Comparison of ENCODE assay signal across 29 cellular contexts in the genomic region with DNA sequence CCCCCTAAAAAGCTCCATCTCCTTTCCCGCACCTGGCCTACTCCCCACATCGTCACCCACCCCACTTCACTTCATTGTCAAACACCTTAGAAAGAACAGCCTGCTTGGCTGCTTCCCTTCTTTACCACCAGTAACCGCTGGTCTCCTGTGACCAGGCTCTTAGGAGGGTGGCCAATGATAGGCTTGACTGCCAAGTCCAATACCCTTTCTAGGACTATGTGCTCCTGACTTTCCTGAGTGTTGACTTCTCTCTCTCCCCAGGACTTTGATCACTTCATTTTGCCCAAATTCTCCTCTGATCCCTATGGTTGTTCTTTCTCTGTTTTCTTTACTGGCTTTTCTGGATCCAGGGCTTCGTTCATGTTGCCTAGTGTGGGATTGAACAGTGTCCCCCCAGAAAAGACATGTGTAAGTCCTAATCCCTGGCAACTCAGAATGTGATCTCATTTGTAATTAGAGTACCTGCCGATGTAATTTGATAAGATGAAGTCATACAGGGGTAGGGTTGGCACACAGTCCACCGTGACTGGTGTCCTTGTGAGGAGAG.
"Had no signal": no experiment of that assay in that cellular context is flagged by ENCODE, and none has a peak within 500 bp of the region (broad histone marks: within the 10 kb centered on the region; RNA-seq: fewer than 3 reads in every experiment).

No MANE protein-coding gene starts in this region.

- H3K4me2 ChIP-seq: KMS-11, SK-N-SH had no signal

- H3K27ac Mint-ChIP-seq: activated CD4-positive, alpha-beta T cell treated with anti-CD3 and anti-CD28 coated beads, Interleukin-2, amount 10 ng/mL, durations not matched to agents 24 days and 14 days; activated CD8-positive, alpha-beta T cell treated with anti-CD3 and anti-CD28 coated beads for 36 hours; activated naive CD4-positive, alpha-beta T cell treated with anti-CD3 and anti-CD28 coated beads for 36 hours; activated T-cell treated with anti-CD3 and anti-CD28 coated beads, Interleukin-2, amount 50 U/mL, for 72 hours; activated T-helper 2 cell treated with anti-CD3 and anti-CD28 coated beads, Interferon-gamma antibody, Interleukin-2, Interleukin-4, amounts not matched to agents 10 μg/mL and 5 μg/mL and 100 μg/mL, durations not matched to agents 14 hours and 24 hours and 36 hours; T-helper 1 cell treated with Interleukin-12 subunit alpha and Interleukin-12 subunit beta and Interleukin-4 antibody, amounts not matched to agents 30 μg/mL and 1 μg/mL, for 36 hours; T-helper 2 cell treated with Interferon-gamma antibody and Interleukin-4, amounts not matched to agents 5 μg/mL and 100 μg/mL, for 36 hours had no signal

- H3K4me3 Mint-ChIP-seq: activated CD4-positive, alpha-beta T cell treated with anti-CD3 and anti-CD28 coated beads, Interleukin-2, amount 10 ng/mL, durations not matched to agents 24 days and 14 days; activated CD8-positive, alpha-beta T cell treated with anti-CD3 and anti-CD28 coated beads for 36 hours; activated naive CD4-positive, alpha-beta T cell treated with anti-CD3 and anti-CD28 coated beads for 36 hours; activated T-cell treated with anti-CD3 and anti-CD28 coated beads, Interleukin-2, amount 50 U/mL, for 72 hours; T-helper 1 cell treated with Interleukin-12 subunit alpha and Interleukin-12 subunit beta and Interleukin-4 antibody, amounts not matched to agents 30 μg/mL and 1 μg/mL, for 36 hours; T-helper 2 cell treated with Interferon-gamma antibody and Interleukin-4, amounts not matched to agents 5 μg/mL and 100 μg/mL, for 36 hours had no signal

- ATAC-seq: activated CD8-positive, alpha-beta T cell treated with anti-CD3 and anti-CD28 coated beads for 36 hours; activated naive CD4-positive, alpha-beta T cell treated with anti-CD3 and anti-CD28 coated beads, Interleukin-2, amount 50 U/mL, for 72 hours; activated T-cell treated with anti-CD3 and anti-CD28 coated beads, Interleukin-2, amount 50 U/mL, for 72 hours; Panc1 had no signal

- DNase-seq: activated CD4-positive, alpha-beta T cell treated with anti-CD3 and anti-CD28 coated beads, Interleukin-2, amount 10 ng/mL, durations not matched to agents 24 days and 14 days; activated CD4-positive, alpha-beta T cell treated with anti-CD3 and anti-CD28 coated beads, Interleukin-2, amount 50 U/mL, for 4 hours; activated CD8-positive, alpha-beta T cell treated with anti-CD3 and anti-CD28 coated beads for 36 hours; activated gamma-delta T cell; activated naive CD4-positive, alpha-beta T cell treated with anti-CD3 and anti-CD28 coated beads for 36 hours; activated T-cell treated with anti-CD3 and anti-CD28 coated beads, Interleukin-2, amount 50 U/mL, for 1 hour; activated T-cell treated with anti-CD3 and anti-CD28 coated beads, Interleukin-2, amount 50 U/mL, for 72 hours; amniotic stem cell; aorta; brain microvascular endothelial cell; central memory CD4-positive, alpha-beta T cell; MM.1S; MV-4-11; NCI-H1092; NCI-H146; NCI-H187; NCI-H2081 treated with DMSO at 0.1 percent for 48 hours; NCI-H345; NCI-H524 treated with DMSO at 0.1 percent for 48 hours; NCI-H774; SHP77; SK-N-SH had no signal

- H3K36me3 ChIP-seq: brain microvascular endothelial cell, SJSA1 had no signal

- H3K27me3 Mint-ChIP-seq: activated CD4-positive, alpha-beta T cell treated with anti-CD3 and anti-CD28 coated beads, Interleukin-2, amount 10 ng/mL, durations not matched to agents 24 days and 14 days; activated CD8-positive, alpha-beta T cell treated with anti-CD3 and anti-CD28 coated beads for 36 hours had no signal

- H3K27ac ChIP-seq: brain microvascular endothelial cell, KMS-11, SJSA1 had no signal

- H3K4me3 ChIP-seq: SJSA1 had no signal

- H3K9me3 ChIP-seq: SJSA1, SK-N-SH had no signal

- H3K9ac ChIP-seq: KMS-11, SK-N-SH had no signal

- H3K9me3 Mint-ChIP-seq: activated CD4-positive, alpha-beta T cell treated with anti-CD3 and anti-CD28 coated beads, Interleukin-2, amount 10 ng/mL, durations not matched to agents 24 days and 14 days; activated CD8-positive, alpha-beta T cell treated with anti-CD3 and anti-CD28 coated beads for 36 hours; activated naive CD4-positive, alpha-beta T cell treated with anti-CD3 and anti-CD28 coated beads for 36 hours; activated naive CD4-positive, alpha-beta T cell treated with anti-CD3 and anti-CD28 coated beads, Interleukin-2, amount 50 U/mL, for 72 hours; activated T-cell treated with anti-CD3 and anti-CD28 coated beads, Interleukin-2, amount 50 U/mL, for 72 hours; activated T-helper 2 cell treated with anti-CD3 and anti-CD28 coated beads, Interferon-gamma antibody, Interleukin-2, Interleukin-4, amounts not matched to agents 10 μg/mL and 5 μg/mL and 100 μg/mL, durations not matched to agents 14 hours and 24 hours and 36 hours; T-helper 1 cell treated with Interleukin-12 subunit alpha and Interleukin-12 subunit beta and Interleukin-4 antibody, amounts not matched to agents 30 μg/mL and 1 μg/mL, for 36 hours; T-helper 2 cell treated with Interferon-gamma antibody and Interleukin-4, amounts not matched to agents 5 μg/mL and 100 μg/mL, for 36 hours had no signal

- H3K27me3 ChIP-seq: brain microvascular endothelial cell, SJSA1 had no signal
